In genomic region chr9:120874226-120874839, GRCh38 we compare ENCODE assay signal across 13 cellular contexts. TPM values are rescaled to one million over a fixed set of nuclear protein-coding genes. Genes with fewer than 3 reads are reported as not detected.
DNase-seq lines count a peak whose midpoint lies in the region; ATAC-seq, FAIRE-seq and TF ChIP-seq lines count a peak whose summit lies in the region.
"Had no signal": no experiment of that assay in that cellular context is flagged by ENCODE, and none has a peak within 500 bp of the region (broad histone marks: within the 10 kb centered on the region; RNA-seq: fewer than 3 reads in every experiment).

No MANE protein-coding gene starts in this region.

- no peaks in the 10 kb centered on the region for H3K9me2 ChIP-seq in DOHH2 (replicated peaks; ENCODE audit: control insufficient read depth, low read length)
- H3K9me2 ChIP-seq in SU-DHL-6 (replicated peaks; ENCODE audit: insufficient read depth, low read length) = no peaks in the 10 kb centered on the region

- H3F3A ChIP-seq in DOHH2 (ENCODE audit: control insufficient read depth, insufficient read depth) (peaks cover 45% of the 10 kb centered on the region), SU-DHL-6 (ENCODE audit: insufficient read depth) (peaks cover 82% of the 10 kb centered on the region)

- TF ChIP-seq EP300 in HepG2 (IDR thresholded peaks at IDR 0.05; ENCODE audit: low read depth in 2 of 2, low read length in 2 of 2) (no peak), HepG2 (CRISPR knock-in tag; IDR thresholded peaks at IDR 0.05; ENCODE audit: borderline replicate concordance) (no peak)

- H2AFZ ChIP-seq in SU-DHL-6 (ENCODE audit: low read depth, low read length, severe bottlenecking) (no peak overlapping the region), HepG2 (ENCODE audit: low read length) (no peak overlapping the region)

- H3K4me3 ChIP-seq in A673 (ENCODE audit: low read depth, low read length, poor library complexity, severe bottlenecking) (no peak overlapping the region), DOHH2 (ENCODE audit: low read length) (0 out of 2 replicates have a peak overlapping the region, but pooled peaks have one; percentile 90), SU-DHL-6 (ENCODE audit: insufficient read depth, low read length, poor library complexity, severe bottlenecking) (no peak overlapping the region), esophagus squamous epithelium (no peak overlapping the region), HepG2 (replicated peaks in 1 of 3; ENCODE audit: insufficient read depth in 1 of 3, low read depth in 2 of 3, low read length in 3 of 3) (no peak overlapping the region)
- H3K4me3 ChIP-seq: right atrium auricular region had no signal

- peaks cover 46% of the 10 kb centered on the region for H3K79me2 ChIP-seq in DOHH2 (ENCODE audit: control insufficient read depth, low read length)
- peaks cover 8% of the 10 kb centered on the region; the same call in 1 of the 2 replicates for H3K79me2 ChIP-seq in SU-DHL-6 (ENCODE audit: insufficient read depth, low read length)
- peaks cover 14% of the 10 kb centered on the region for H3K79me2 ChIP-seq in HepG2 (ENCODE audit: insufficient read depth, low read length)

- POLR2A ChIA-PET in A673 (lab: Charles Lee; ENCODE audit: low non-redundant PET) (interaction anchor here (0.6 kb wide), 1 partner anchor 148 kb away, joined by 3 read pairs; no protein-coding TSS in a partner anchor), HepG2 (lab: Yijun Ruan, JAX) (no interaction called here)

- H3K27ac ChIP-seq in A673 (ENCODE audit: low read depth, low read length, poor library complexity, severe bottlenecking) (peak overlapping the region; percentile 10), DOHH2 (ENCODE audit: low read depth, low read length) (peak overlapping the region; percentile 97), SU-DHL-6 (ENCODE audit: low read depth, low read length) (peak overlapping the region; percentile 99), esophagus squamous epithelium (peak overlapping the region in 3 of 4 donors; percentile 22 to 99 (median 98)), HepG2 (ENCODE audit: extremely low read length, insufficient read depth, low read length) (no peak overlapping the region)
- H3K27ac ChIP-seq: C4-2B, right atrium auricular region had no signal

- no peaks in the 10 kb centered on the region for H3K27me3 ChIP-seq in A673 (replicated peaks; ENCODE audit: insufficient read depth, low read depth, low read length, poor library complexity)
- no peaks in the 10 kb centered on the region for H3K27me3 ChIP-seq in DOHH2 (ENCODE audit: control insufficient read depth, low read length)
- no peaks in the 10 kb centered on the region for H3K27me3 ChIP-seq in SU-DHL-6 (ENCODE audit: low read length)
- H3K27me3 ChIP-seq in esophagus squamous epithelium = no peaks in the 10 kb centered on the region
- no peaks in the 10 kb centered on the region; a peak in 1 of 5 replicates for H3K27me3 ChIP-seq in HepG2 (ENCODE audit: control insufficient read depth in 1 of 2, insufficient read depth in 2 of 2, low read length in 2 of 2)
- H3K27me3 ChIP-seq: right atrium auricular region had no signal

- BruUV-seq in A673 (replicated peaks; lab: Mats Ljungman, UMichigan) = no TSS peak
- no TSS peak for BruUV-seq in HepG2 (replicated peaks; lab: Mats Ljungman, UMichigan)

- no peak overlapping the region for H3K9ac ChIP-seq in SU-DHL-6 (ENCODE audit: low read length)
- no peak overlapping the region for H3K9ac ChIP-seq in HepG2 (ENCODE audit: insufficient read depth, low read depth, low read length)

- H3K36me3 ChIP-seq in A673 (ENCODE audit: insufficient read depth, low read length, poor library complexity, severe bottlenecking) (peaks cover 25% of the 10 kb centered on the region), DOHH2 (ENCODE audit: control insufficient read depth, low read length) (peaks cover 84% of the 10 kb centered on the region), SU-DHL-6 (ENCODE audit: low read length) (peaks cover 14% of the 10 kb centered on the region; the same call in 1 of the 2 replicates), esophagus squamous epithelium (peaks cover 0 to 40% (median 0%) of the 10 kb centered on the region in 3 donors), HepG2 (replicated peaks in 1 of 2; ENCODE audit: control insufficient read depth in 1 of 2, insufficient read depth in 2 of 2, low read length in 2 of 2) (peaks cover 13 to 46% of the 10 kb centered on the region in 2 experiments; a peak in 4 of 5 replicates)
- H3K36me3 ChIP-seq: right atrium auricular region had no signal

- CTCF ChIA-PET in A673 (lab: Charles Lee) = no interaction called here
- CTCF ChIA-PET in HepG2 (lab: Yijun Ruan, JAX; ENCODE audit: low intra/inter-chr PET ratio, low total read pairs) = no interaction called here

- in situ Hi-C loops in HepG2 (cut with HindIII; ENCODE audit: extremely low pct_ligation_motif_present, low pct_unique_long_range_greater_than_20kb) = no loop called here
- in situ Hi-C loops in KBM-7 (cut with MboI; ENCODE audit: low pct_unique_long_range_greater_than_20kb, low sequenced_read_pairs) = no loop called here

- ATAC-seq in HepG2 = no peak

- no peak for TF ChIP-seq CTCF in A673 (conservative IDR thresholded peaks at IDR 0.05; ENCODE audit: low read depth, low read length)
- TF ChIP-seq CTCF in DOHH2 (IDR thresholded peaks at IDR 0.05; ENCODE audit: low read depth, low read length, poor library complexity, severe bottlenecking) = no peak
- TF ChIP-seq CTCF in SU-DHL-6 (IDR thresholded peaks at IDR 0.05; ENCODE audit: insufficient read depth, low read length, poor library complexity, severe bottlenecking) = no peak
- TF ChIP-seq CTCF in esophagus squamous epithelium (IDR thresholded peaks at IDR 0.05) = no peak
- TF ChIP-seq CTCF in HepG2 (CRISPR knock-in tag; IDR thresholded peaks at IDR 0.05) = no peak
- no peak for TF ChIP-seq CTCF in GM20000 (IDR thresholded peaks at IDR 0.05; ENCODE audit: extremely low read depth, missing control alignments)

- no peaks in the 10 kb centered on the region for H3K9me3 ChIP-seq in A673 (ENCODE audit: low read depth, low read length, poor library complexity, severe bottlenecking)
- no peaks in the 10 kb centered on the region for H3K9me3 ChIP-seq in DOHH2 (ENCODE audit: control insufficient read depth, insufficient read depth, low read length)
- no peaks in the 10 kb centered on the region for H3K9me3 ChIP-seq in SU-DHL-6 (ENCODE audit: insufficient read depth, low read length)
- H3K9me3 ChIP-seq in esophagus squamous epithelium = no peaks in the 10 kb centered on the region
- no peaks in the 10 kb centered on the region for H3K9me3 ChIP-seq in HepG2 (ENCODE audit: low read length)
- H3K9me3 ChIP-seq: right atrium auricular region had no signal

- H3K4me2 ChIP-seq in DOHH2 (ENCODE audit: low read length) (peak overlapping the region; percentile 98), SU-DHL-6 (ENCODE audit: low read depth, low read length, poor library complexity, severe bottlenecking) (no peak overlapping the region), HepG2 (ENCODE audit: low read depth, low read length) (no peak overlapping the region)

- H4K20me1 ChIP-seq in DOHH2 (ENCODE audit: control insufficient read depth, insufficient read depth, low read depth, low read length) = no peaks in the 10 kb centered on the region
- H4K20me1 ChIP-seq in SU-DHL-6 (ENCODE audit: low read depth, low read length) = no peaks in the 10 kb centered on the region
- H4K20me1 ChIP-seq in HepG2 (ENCODE audit: insufficient read depth, low read length) = no peaks in the 10 kb centered on the region

- TF ChIP-seq POLR2A in esophagus squamous epithelium (IDR thresholded peaks at IDR 0.05) (no peak), HepG2 (IDR thresholded peaks at IDR 0.05; ENCODE audit: insufficient read depth in 1 of 2, low read depth in 2 of 2, low read length in 2 of 2) (no peak)

- 92 to 94% methylated on average over 3 to 7 of the region's 8 CpGs for WGBS in esophagus squamous epithelium, 2 donors
- WGBS in HepG2 (ENCODE audit: low lambda C conversion rate) = 97% methylated on average over 8 of the region's 8 CpGs

- no peak for TF ChIP-seq RAD21 in HepG2 (CRISPR knock-in tag; IDR thresholded peaks at IDR 0.05)

- H3K4me1 ChIP-seq in A673 (ENCODE audit: insufficient read depth, low read length, poor library complexity, severe bottlenecking) (peaks cover 25% of the 10 kb centered on the region), DOHH2 (ENCODE audit: control insufficient read depth, low read length) (peaks cover 68% of the 10 kb centered on the region), esophagus squamous epithelium (peaks cover 19 to 64% (median 27%) of the 10 kb centered on the region in 3 donors), HepG2 (ENCODE audit: insufficient read depth, low read length) (peaks cover 45% of the 10 kb centered on the region)

- intact Hi-C loops in A673 (cut with micrococcal nuclease; ENCODE audit: unreplicated experiment) (no loop called here), esophagus squamous epithelium (cut with DNase I) (no loop called here), HepG2 (cut with micrococcal nuclease; ENCODE audit: unreplicated experiment) (no loop called here)

- no peak for DNase-seq in A673 (ENCODE audit: low spot score)
- no peak for DNase-seq in esophagus squamous epithelium (lab: John Stamatoyannopoulos, UW)
- no peak for DNase-seq in HepG2 (ENCODE audit: low spot score)
- no peak for DNase-seq in stimulated activated CD4-positive, alpha-beta T cell treated with anti-CD3 and anti-CD28 coated beads, Interleukin-2, amount 100 ng/mL, for 48 hours
- DNase-seq in GM20000 (ENCODE audit: low spot score) = no peak
- no peak for DNase-seq in KBM-7
- DNase-seq: activated CD4-positive, alpha-beta T cell treated with anti-CD3 and anti-CD28 coated beads for 48 hours; KG1 had no signal

- FAIRE-seq in HepG2 (lab: Jason Lieb, UNC) = no peak
- FAIRE-seq: G401.6 had no signal

RNA-seq across cellular contexts. Expression of gene PHF19, which starts 2.7 kb away (rescaled TPM):
- total RNA-seq in A673 (2021) (75.7 and 77.4 TPM in 2 replicates), esophagus squamous epithelium (10 to 100 TPM; 12.8 to 40.0 (median 30.9) TPM), HepG2 (2016; rRNA removed; fragmentation: Illumina TruSeq; extraction: Trizol) (38.9 and 41.3 TPM in 2 replicates)
- 37.4 and 48.9 TPM in 2 replicates for total RNA-seq in HepG2 (2016; cell fraction: cytosol; rRNA removed; fragmentation: Illumina TruSeq; extraction: Trizol; ENCODE audit: low read depth)
- 37.1 and 41.5 TPM in 2 replicates for total RNA-seq in HepG2 (2016; cell fraction: insoluble cytoplasmic fraction; rRNA removed; fragmentation: Illumina TruSeq; extraction: Trizol)
- total RNA-seq in HepG2 (2016; cell fraction: membrane; rRNA removed; fragmentation: Illumina TruSeq; extraction: Trizol) = 43.2 and 56.9 TPM in 2 replicates
- 34.7 and 40.7 TPM in 2 replicates for total RNA-seq in HepG2 (2016; cell fraction: nucleus; rRNA removed; fragmentation: Illumina TruSeq; extraction: Trizol)
- polyA plus RNA-seq in HepG2 (2011; rRNA removed) = 25.5 and 29.7 TPM in 2 replicates
- 20.2 and 33.0 TPM in 2 replicates for polyA plus RNA-seq in HepG2 (2011; cell fraction: cytosol; rRNA removed)
- 61.0 and 76.3 TPM in 2 replicates for polyA plus RNA-seq in HepG2 (2011; cell fraction: nucleus; rRNA removed)
- 20.3 and 24.3 TPM in 2 replicates for polyA plus RNA-seq in HepG2 (2012)
- polyA plus RNA-seq in HepG2 (2016; cell fraction: cytosol; fragmentation: Illumina TruSeq; extraction: Trizol; ENCODE audit: low read depth) = 79.2 and 107 TPM in 2 replicates
- polyA plus RNA-seq in HepG2 (2016; cell fraction: insoluble cytoplasmic fraction; fragmentation: Illumina TruSeq; extraction: Trizol; ENCODE audit: low read depth) = 42.2 and 45.3 TPM in 2 replicates
- 66.8 and 74.2 TPM in 2 replicates for polyA plus RNA-seq in HepG2 (2016; cell fraction: membrane; fragmentation: Illumina TruSeq; extraction: Trizol; ENCODE audit: low read depth)
- 60.4 and 66.8 TPM in 2 replicates for polyA plus RNA-seq in HepG2 (2016; cell fraction: nucleus; fragmentation: Illumina TruSeq; extraction: Trizol; ENCODE audit: insufficient read depth, low read depth)
- 67.2 and 159 TPM in 2 replicates for polyA minus RNA-seq in HepG2 (2011; rRNA and poly(A)+ RNA removed; ENCODE audit: low replicate concordance)
- polyA minus RNA-seq in HepG2 (2011; cell fraction: cytosol; rRNA and poly(A)+ RNA removed) = 15.8 and 17.7 TPM in 2 replicates
- polyA minus RNA-seq in HepG2 (2011; cell fraction: nucleus; rRNA and poly(A)+ RNA removed) = 34.7 and 42.2 TPM in 2 replicates

RNA-seq across cellular contexts. Expression of gene PSMD5, which starts 31.6 kb away (rescaled TPM):
- total RNA-seq in A673 (2021) = 64.9 and 67.0 TPM in 2 replicates
- total RNA-seq in esophagus squamous epithelium = 10 to 100 TPM; 21.4 to 35.3 (median 33.3) TPM
- 18.1 and 32.6 TPM in 2 replicates for total RNA-seq in HepG2 (2016; rRNA removed; fragmentation: Illumina TruSeq; extraction: Trizol)
- 4.5 and 4.8 TPM in 2 replicates for total RNA-seq in HepG2 (2016; cell fraction: cytosol; rRNA removed; fragmentation: Illumina TruSeq; extraction: Trizol; ENCODE audit: low read depth)
- total RNA-seq in HepG2 (2016; cell fraction: insoluble cytoplasmic fraction; rRNA removed; fragmentation: Illumina TruSeq; extraction: Trizol) = 18.2 and 34.4 TPM in 2 replicates
- 10.6 and 10.9 TPM in 2 replicates for total RNA-seq in HepG2 (2016; cell fraction: membrane; rRNA removed; fragmentation: Illumina TruSeq; extraction: Trizol)
- total RNA-seq in HepG2 (2016; cell fraction: nucleus; rRNA removed; fragmentation: Illumina TruSeq; extraction: Trizol) = 12.4 and 13.6 TPM in 2 replicates
- 10.6 and 12.7 TPM in 2 replicates for polyA plus RNA-seq in HepG2 (2011; rRNA removed)
- polyA plus RNA-seq in HepG2 (2011; cell fraction: cytosol; rRNA removed) = 5.4 and 8.9 TPM in 2 replicates
- 3.1 and 5.2 TPM in 2 replicates for polyA plus RNA-seq in HepG2 (2011; cell fraction: nucleus; rRNA removed)
- 9.2 and 10.8 TPM in 2 replicates for polyA plus RNA-seq in HepG2 (2012)
- 1.4 and 1.6 TPM in 2 replicates for polyA plus RNA-seq in HepG2 (2016; cell fraction: cytosol; fragmentation: Illumina TruSeq; extraction: Trizol; ENCODE audit: low read depth)
- 28.5 and 31.9 TPM in 2 replicates for polyA plus RNA-seq in HepG2 (2016; cell fraction: insoluble cytoplasmic fraction; fragmentation: Illumina TruSeq; extraction: Trizol; ENCODE audit: low read depth)
- 5.5 and 6.3 TPM in 2 replicates for polyA plus RNA-seq in HepG2 (2016; cell fraction: membrane; fragmentation: Illumina TruSeq; extraction: Trizol; ENCODE audit: low read depth)
- polyA plus RNA-seq in HepG2 (2016; cell fraction: nucleus; fragmentation: Illumina TruSeq; extraction: Trizol; ENCODE audit: insufficient read depth, low read depth) = 15.3 and 18.2 TPM in 2 replicates
- 11.4 and 32.6 TPM in 2 replicates for polyA minus RNA-seq in HepG2 (2011; rRNA and poly(A)+ RNA removed; ENCODE audit: low replicate concordance)
- 10.7 and 13.2 TPM in 2 replicates for polyA minus RNA-seq in HepG2 (2011; cell fraction: cytosol; rRNA and poly(A)+ RNA removed)
- 14.9 and 16.2 TPM in 2 replicates for polyA minus RNA-seq in HepG2 (2011; cell fraction: nucleus; rRNA and poly(A)+ RNA removed)

RNA-seq across cellular contexts. Expression of gene TRAF1, which starts 52.3 kb away (rescaled TPM):
- total RNA-seq in A673 (2021) (0.73 and 0.85 TPM in 2 replicates), esophagus squamous epithelium (1 to 10 TPM; 2.5 to 5.7 (median 2.8) TPM), HepG2 (2016; rRNA removed; fragmentation: Illumina TruSeq; extraction: Trizol) (0.11 and 0.44 TPM in 2 replicates)
- 0.09 and 0.10 TPM in 2 replicates for total RNA-seq in HepG2 (2016; cell fraction: cytosol; rRNA removed; fragmentation: Illumina TruSeq; extraction: Trizol; ENCODE audit: low read depth)
- 0.25 and 0.39 TPM in 2 replicates for total RNA-seq in HepG2 (2016; cell fraction: insoluble cytoplasmic fraction; rRNA removed; fragmentation: Illumina TruSeq; extraction: Trizol)
- total RNA-seq in HepG2 (2016; cell fraction: membrane; rRNA removed; fragmentation: Illumina TruSeq; extraction: Trizol) = 0.09 and 0.21 TPM in 2 replicates
- 0.75 and 0.87 TPM in 2 replicates for total RNA-seq in HepG2 (2016; cell fraction: nucleus; rRNA removed; fragmentation: Illumina TruSeq; extraction: Trizol)
- polyA plus RNA-seq in HepG2 (2011; rRNA removed) = 1.0 and 1.8 TPM in 2 replicates
- 0.48 and 0.60 TPM in 2 replicates for polyA plus RNA-seq in HepG2 (2011; cell fraction: cytosol; rRNA removed)
- polyA plus RNA-seq in HepG2 (2011; cell fraction: nucleus; rRNA removed) = 5.5 and 7.6 TPM in 2 replicates
- polyA plus RNA-seq in HepG2 (2012) = 0.59 and 0.96 TPM in 2 replicates
- 0.07 and 0.10 TPM in 2 replicates for polyA plus RNA-seq in HepG2 (2016; cell fraction: cytosol; fragmentation: Illumina TruSeq; extraction: Trizol; ENCODE audit: low read depth)
- 0.19 and 0.26 TPM in 2 replicates for polyA plus RNA-seq in HepG2 (2016; cell fraction: insoluble cytoplasmic fraction; fragmentation: Illumina TruSeq; extraction: Trizol; ENCODE audit: low read depth)
- polyA plus RNA-seq in HepG2 (2016; cell fraction: membrane; fragmentation: Illumina TruSeq; extraction: Trizol; ENCODE audit: low read depth) = 0.09 and 0.19 TPM in 2 replicates
- 2.2 TPM in 2 replicates for polyA plus RNA-seq in HepG2 (2016; cell fraction: nucleus; fragmentation: Illumina TruSeq; extraction: Trizol; ENCODE audit: insufficient read depth, low read depth)
- polyA minus RNA-seq in HepG2 (2011; rRNA and poly(A)+ RNA removed; ENCODE audit: low replicate concordance) = 0.91 and 1.4 TPM in 2 replicates
- polyA minus RNA-seq in HepG2 (2011; cell fraction: cytosol; rRNA and poly(A)+ RNA removed) = 0.09 and 0.20 TPM in 2 replicates
- 3.5 and 3.7 TPM in 2 replicates for polyA minus RNA-seq in HepG2 (2011; cell fraction: nucleus; rRNA and poly(A)+ RNA removed)
